Comparison of ENCODE assay signal across 1 cellular context in genomic region chr16:641326-642188, GRCh38.
TF ChIP-seq lines count a peak whose summit lies in the region.

A gene with protein sequence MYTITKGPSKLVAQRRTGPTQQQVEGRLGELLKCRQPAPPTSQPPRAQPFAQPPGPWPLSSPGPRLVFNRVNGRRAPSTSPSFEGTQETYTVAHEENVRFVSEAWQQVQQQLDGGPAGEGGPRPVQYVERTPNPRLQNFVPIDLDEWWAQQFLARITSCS (plus strand): TSS chr16:641828. CDS start chr16:641992, 164 bp downstream.

TF ChIP-seq in SK-N-SH, 30 proteins besides CTCF, POLR2A, EP300 and RAD21 (continued from another document):
- TF ChIP-seq IRF3 (IDR thresholded peaks at IDR 0.05; ENCODE audit: low read depth, low read length) (no peak), USF2 (IDR thresholded peaks at IDR 0.05; ENCODE audit: borderline replicate concordance, low read depth, low read length) (no peak), MXI1 (IDR thresholded peaks at IDR 0.05; ENCODE audit: low read depth, low read length) (peak; percentile 64), TCF12 (IDR thresholded peaks at IDR 0.05) (no peak), TAF1 (IDR thresholded peaks at IDR 0.05; ENCODE audit: borderline replicate concordance, low read depth, low read length) (peak; percentile 67)
